In genomic region chr2:224711859-224712258, GRCh38 we compare ENCODE assay signal across 17 cellular contexts. TPM values are rescaled to one million over a fixed set of nuclear protein-coding genes. Genes with fewer than 3 reads are reported as not detected.
"Had no signal": no experiment of that assay in that cellular context is flagged by ENCODE, and none has a peak within 500 bp of the region (broad histone marks: within the 10 kb centered on the region; RNA-seq: fewer than 3 reads in every experiment).

No MANE protein-coding gene starts in this region.

- H3K27me3 ChIP-seq: left lung, right atrium auricular region, spleen, upper lobe of right lung had no signal

- H3K27ac ChIP-seq: left lung, right atrium auricular region, spleen, thoracic aorta, upper lobe of right lung had no signal

- DNase-seq: activated CD4-positive, alpha-beta memory T cell treated with anti-CD3 and anti-CD28 coated beads, Interleukin-2, amount 10 ng/mL, durations not matched to agents 7 days and 5 days; activated CD4-positive, alpha-beta T cell treated with anti-CD3 and anti-CD28 coated beads for 4 hours; activated naive CD4-positive, alpha-beta T cell treated with anti-CD3 and anti-CD28 coated beads, Interleukin-2, amount 10 ng/mL, durations not matched to agents 7 days and 5 days; activated T-cell treated with anti-CD3 and anti-CD28 coated beads, Interleukin-2, amount 50 U/mL, for 24 hours; kidney; left lung; spleen; stimulated activated CD4-positive, alpha-beta T cell treated with anti-CD3 and anti-CD28 coated beads, Interleukin-1b, Interleukin-23, amount 100 ng/mL, for 48 hours; T-helper 2 cell; upper lobe of right lung had no signal

- H3K4me3 ChIP-seq: left lung, right atrium auricular region, spleen, thoracic aorta, upper lobe of right lung had no signal

- H3K36me3 ChIP-seq: left lung, right atrium auricular region, spleen, thoracic aorta, upper lobe of right lung had no signal

- H3K9me3 ChIP-seq: left lung, right atrium auricular region, thoracic aorta, upper lobe of right lung had no signal

- H3K4me1 ChIP-seq: left lung, right atrium auricular region, spleen, upper lobe of right lung had no signal

RNA-seq across cellular contexts. Expression of gene CCDC195, which starts 4.3 kb away (rescaled TPM):
- total RNA-seq: activated CD4-positive, alpha-beta memory T cell treated with anti-CD3 and anti-CD28 coated beads, Interleukin-2, amount 10 ng/mL, durations not matched to agents 7 days and 5 days; cardiac septum; esophagus mucosa; glomerular endothelial cell; kidney; left lung; natural killer cell treated with Interleukin-12 subunit alpha and Interleukin-12 subunit beta and Interleukin-15 and Interleukin-18, amount 100 ng/mL, for 72 hours; right atrium auricular region; spleen; thoracic aorta; upper lobe of right lung; WTC11 had no signal
